31 cellular contexts compared by ENCODE assay signal in the genomic region with DNA sequence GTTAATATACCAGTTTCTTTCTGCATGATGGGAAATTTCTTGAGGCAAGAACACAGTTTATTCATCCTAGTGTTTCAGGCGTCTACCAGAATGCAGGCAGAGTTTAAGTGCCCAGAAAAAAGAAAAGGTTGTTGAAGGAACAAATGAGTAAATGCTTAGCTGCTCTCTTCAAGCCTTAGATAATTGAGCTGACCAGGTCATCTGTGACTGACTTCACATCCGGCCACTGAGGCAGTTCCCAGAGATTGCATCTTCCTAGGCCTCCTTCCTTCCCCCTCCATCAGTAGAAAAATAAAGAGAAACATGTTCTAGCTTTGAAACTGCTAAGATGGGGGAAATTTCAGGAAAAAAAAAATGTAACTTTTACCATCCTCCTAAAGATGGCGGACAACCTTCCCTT. TPM values are rescaled to one million over a fixed set of nuclear protein-coding genes. Genes with fewer than 3 reads are reported as not detected.
"Had no signal": no experiment of that assay in that cellular context is flagged by ENCODE, and none has a peak within 500 bp of the region (broad histone marks: within the 10 kb centered on the region; RNA-seq: fewer than 3 reads in every experiment).

No MANE protein-coding gene starts in this region.

- ATAC-seq: activated naive CD8-positive, alpha-beta T cell treated with anti-CD3 and anti-CD28 coated beads, Interleukin-2, amount 50 U/mL, for 24 hours; activated T-helper 17 cell treated with anti-CD3 and anti-CD28 coated beads, Interleukin-2, amount 50 U/mL, for 72 hours; esophagus mucosa; gastroesophageal sphincter; T-helper 17 cell; WTC11 had no signal

- H3K36me3 ChIP-seq: adrenal gland, ascending aorta, breast epithelium, cardiac muscle cell, colonic mucosa, gastroesophageal sphincter, heart right ventricle had no signal

- H3K9me3 ChIP-seq: adrenal gland, ascending aorta, breast epithelium, colonic mucosa, gastroesophageal sphincter, heart right ventricle had no signal

- H3K27me3 ChIP-seq: adrenal gland, ascending aorta, breast epithelium, cardiac muscle cell, colonic mucosa had no signal

- H3K4me3 ChIP-seq: ascending aorta, breast epithelium, cardiac muscle cell, colonic mucosa, gastroesophageal sphincter, heart right ventricle had no signal

- DNase-seq: activated CD4-positive, alpha-beta memory T cell treated with anti-CD3 and anti-CD28 coated beads, Interleukin-2, amount 10 ng/mL, durations not matched to agents 7 days and 5 days; activated CD4-positive, alpha-beta T cell treated with anti-CD3 and anti-CD28 coated beads for 1 hour; activated CD4-positive, alpha-beta T cell treated with anti-CD3 and anti-CD28 coated beads for 4 hours; activated CD4-positive, alpha-beta T cell treated with anti-CD3 and anti-CD28 coated beads, Interleukin-2, amount 10 ng/mL, durations not matched to agents 7 days and 5 days; activated CD4-positive, alpha-beta T cell treated with anti-CD3 and anti-CD28 coated beads, Interleukin-2, amount 50 U/mL, for 4 hours; activated CD8-positive, alpha-beta memory T cell treated with anti-CD3 and anti-CD28 coated beads, Interleukin-2, amount 50 U/mL, for 48 hours; activated effector memory CD4-positive, alpha-beta T cell treated with Interleukin-2 at 50 U/mL for 16 hours; activated gamma-delta T cell treated with Interleukin-2 at 50 U/mL for 16 hours; activated naive CD4-positive, alpha-beta T cell treated with anti-CD3 and anti-CD28 coated beads for 36 hours; activated naive CD8-positive, alpha-beta T cell treated with anti-CD3 and anti-CD28 coated beads for 36 hours; activated naive CD8-positive, alpha-beta T cell treated with anti-CD3 and anti-CD28 coated beads, Interleukin-2, amount 50 U/mL, for 24 hours; activated T-cell treated with anti-CD3 and anti-CD28 coated beads for 4 hours; activated T-cell treated with anti-CD3 and anti-CD28 coated beads, Interleukin-2, amount 50 U/mL, for 24 hours; adrenal gland; central memory CD4-positive, alpha-beta T cell; cerebellar nuclear complex; colonic mucosa; effector CD8-positive, alpha-beta T cell; heart right ventricle; T-helper 1 cell; T-helper 17 cell; T1000 had no signal

- H3K4me1 ChIP-seq: adrenal gland, ascending aorta, breast epithelium, colonic mucosa, gastroesophageal sphincter, heart right ventricle had no signal

- H3K27ac ChIP-seq: adrenal gland, ascending aorta, breast epithelium, cardiac muscle cell, colonic mucosa, gastroesophageal sphincter, heart right ventricle, VCaP had no signal

RNA-seq across cellular contexts. Expression of gene TMEM163, which starts 9.4 kb away (rescaled TPM):
- total RNA-seq: activated CD4-positive, alpha-beta T cell treated with anti-CD3 and anti-CD28 coated beads, Interleukin-2, amount 10 ng/mL, durations not matched to agents 7 days and 5 days; activated naive CD4-positive, alpha-beta T cell treated with anti-CD3 and anti-CD28 coated beads for 36 hours; activated naive CD8-positive, alpha-beta T cell treated with anti-CD3 and anti-CD28 coated beads for 36 hours; ascending aorta; fibroblast of villous mesenchyme had no signal
